In genomic region chr10:67764012-67764822, GRCh38 we compare ENCODE assay signal across 8 cellular contexts.
DNase-seq lines count a peak whose midpoint lies in the region; ATAC-seq and TF ChIP-seq lines count a peak whose summit lies in the region.

No MANE protein-coding gene starts in this region.

- no peaks in the 10 kb centered on the region for H3K4me1 ChIP-seq in HUES48 (ENCODE audit: control insufficient read depth, insufficient read depth, low read length)
- H3K4me1 ChIP-seq in NT2/D1 (ENCODE audit: insufficient read depth, insufficient read length), result no peaks in the 10 kb centered on the region
- no peaks in the 10 kb centered on the region for H3K4me1 ChIP-seq in mesodermal cell (ENCODE audit: control insufficient read depth, insufficient read depth, low read length, poor library complexity, severe bottlenecking)

- H3K9me3 ChIP-seq in HUES48 (ENCODE audit: control insufficient read depth, insufficient read depth, low read length) (no peaks in the 10 kb centered on the region), NT2/D1 (ENCODE audit: insufficient read depth, low read length) (no peaks in the 10 kb centered on the region), mesodermal cell (ENCODE audit: control insufficient read depth, low read length) (no peaks in the 10 kb centered on the region)

- H3K9ac ChIP-seq in HUES48 (ENCODE audit: low read depth, low read length), result peak overlapping the region; percentile 95
- H3K9ac ChIP-seq in NT2/D1 (ENCODE audit: insufficient read length, low read depth), result peak overlapping the region; percentile 88

- 0 to 1% methylated on average over 43 to 44 of the region's 56 CpGs for WGBS in mesodermal cell (ENCODE audit: insufficient coverage in 2 of 2), 2 experiments

- H3K4me3 ChIP-seq in HUES48 (ENCODE audit: low read depth, low read length) (peak overlapping the region; percentile 98), NT2/D1 (ENCODE audit: insufficient read length, low read depth) (peak overlapping the region; percentile 82), mesodermal cell (ENCODE audit: extremely low read depth, insufficient read depth, low read length, poor library complexity, severe bottlenecking) (peak overlapping the region; percentile 54)

- ATAC-seq in GM21423 (IDR thresholded peaks at IDR 0.05; ENCODE audit: unreplicated experiment), result peak; percentile 86

- H3K36me3 ChIP-seq in HUES48 (ENCODE audit: control insufficient read depth, insufficient read depth, low read length), result no peaks in the 10 kb centered on the region
- H3K36me3 ChIP-seq in NT2/D1 (ENCODE audit: insufficient read depth, insufficient read length, low read length), result no peaks in the 10 kb centered on the region
- no peaks in the 10 kb centered on the region for H3K36me3 ChIP-seq in mesodermal cell (ENCODE audit: control insufficient read depth, insufficient read depth, low read length)

- H3K27ac Mint-ChIP-seq in endothelial cell (ENCODE audit: unreplicated experiment), result peak overlapping the region; percentile 96

- peak overlapping the region; percentile 93 for H3K4me3 Mint-ChIP-seq in endothelial cell (ENCODE audit: unreplicated experiment)

- no peaks in the 10 kb centered on the region for H3K9me3 Mint-ChIP-seq in endothelial cell (ENCODE audit: unreplicated experiment)

- peak overlapping the region; percentile 83 for H3K27ac ChIP-seq in HUES48 (ENCODE audit: low read depth, low read length)
- H3K27ac ChIP-seq in mesodermal cell (ENCODE audit: low read depth, low read length, severe bottlenecking), result peak overlapping the region; percentile 80

- H3K4me1 Mint-ChIP-seq in endothelial cell (ENCODE audit: unreplicated experiment), result no peaks in the 10 kb centered on the region

- peaks cover 7% of the 10 kb centered on the region for H3K36me3 Mint-ChIP-seq in endothelial cell (ENCODE audit: low read depth, unreplicated experiment)

- peaks cover 12% of the 10 kb centered on the region for H3K27me3 Mint-ChIP-seq in endothelial cell (ENCODE audit: unreplicated experiment)

- DNase-seq in COLO668 (lab: John Stamatoyannopoulos, UW; ENCODE audit: unreplicated experiment), result peak; percentile 80
- peak; percentile 81 for DNase-seq in NT2/D1 (ENCODE audit: low read depth, low spot score)
- peak; percentile 94 for DNase-seq in activated CD8-positive, alpha-beta memory T cell treated with anti-CD3 and anti-CD28 coated beads, Interleukin-2, amount 50 U/mL, for 4 hours
- peak; percentile 93 for DNase-seq in endothelial cell (ENCODE audit: low spot score)
- DNase-seq in stimulated activated CD8-positive, alpha-beta memory T cell treated with anti-CD3 and anti-CD28 coated beads, Interleukin-15, amount 100 ng/mL, for 24 hours (ENCODE audit: low read depth), result peak; percentile 99

- TF ChIP-seq CTCF in endothelial cell (IDR thresholded peaks at IDR 0.05; ENCODE audit: unreplicated experiment), result no peak

- no peaks in the 10 kb centered on the region; the same call in 1 of the 2 replicates for H3K27me3 ChIP-seq in HUES48 (ENCODE audit: control insufficient read depth, insufficient read depth, low read length)
- no peaks in the 10 kb centered on the region for H3K27me3 ChIP-seq in NT2/D1 (ENCODE audit: insufficient read depth, insufficient read length)

Comparison
In these comparisons a context has a peak if more than half of its experiments do, and no peak if none do; other contexts are left out.
1. Peak in every context shown above with its lines: DNase-seq, ATAC-seq, H3K4me3 ChIP-seq and H3K27ac ChIP-seq.